8 cellular contexts compared by ENCODE assay signal in the genomic region with DNA sequence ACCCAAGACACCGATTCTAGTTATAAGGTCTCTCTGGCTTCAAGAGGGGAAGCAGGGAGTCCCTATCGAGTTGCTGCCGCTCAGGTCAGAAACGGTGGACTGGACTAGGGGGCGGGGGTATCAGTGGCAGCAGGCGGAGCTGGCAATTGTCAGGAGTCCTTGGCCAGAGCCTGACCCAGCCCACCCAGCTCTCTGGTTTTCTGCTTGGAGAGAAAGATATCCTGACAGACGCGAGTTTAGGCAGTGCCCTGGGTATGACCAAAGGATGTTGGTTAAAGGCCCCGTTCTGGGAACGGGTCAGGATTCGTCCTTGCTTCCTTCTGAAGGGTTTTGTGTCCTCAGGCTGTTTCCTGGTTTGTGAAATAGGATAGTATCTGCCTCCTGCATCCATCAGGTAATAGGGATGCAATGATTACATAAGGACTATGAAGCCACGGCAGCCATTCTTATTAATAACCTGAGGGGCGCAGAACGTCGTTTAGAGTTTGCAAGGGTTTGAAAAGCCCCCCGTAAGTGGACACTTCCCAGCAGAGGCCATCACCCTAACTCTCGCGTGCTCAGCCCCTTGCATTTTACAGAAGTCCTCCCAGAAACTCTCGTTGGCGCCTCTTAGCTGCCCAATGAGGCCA. TPM values are rescaled to one million over a fixed set of nuclear protein-coding genes. Genes with fewer than 3 reads are reported as not detected.
A peak's percentile ranks its signal among the peaks of the same experiment; 100 is the strongest.
DNase-seq lines count a peak whose midpoint lies in the region; ATAC-seq, FAIRE-seq and TF ChIP-seq lines count a peak whose summit lies in the region.

No MANE protein-coding gene starts in this region.

- peaks cover 8% of the 10 kb centered on the region for H3K36me3 Mint-ChIP-seq in activated naive CD4-positive, alpha-beta T cell treated with anti-CD3 and anti-CD28 coated beads for 36 hours (ENCODE audit: low read depth)

- H3K36me3 ChIP-seq in Panc1 (ENCODE audit: control insufficient read depth, insufficient read depth, low read length) (peaks cover 10% of the 10 kb centered on the region; the same call in 1 of the 2 replicates), bronchial epithelial cell (ENCODE audit: control insufficient read depth, insufficient read depth, low read length) (peaks cover 1% of the 10 kb centered on the region)

- CTCF ChIA-PET in activated naive CD4-positive, alpha-beta T cell treated with anti-CD3 and anti-CD28 coated beads for 36 hours (lab: Charles Lee) = interaction anchor here (1.9 kb wide), 1 partner anchor 88 kb away, joined by 6 read pairs; no protein-coding TSS in a partner anchor
- CTCF ChIA-PET in Panc1 (lab: Charles Lee) = no interaction called here

- peak overlapping the region; percentile 91 for H3K4me3 Mint-ChIP-seq in activated naive CD4-positive, alpha-beta T cell treated with anti-CD3 and anti-CD28 coated beads for 36 hours
- peak overlapping the region; percentile 84 to 91 for H3K4me3 Mint-ChIP-seq in stimulated activated naive CD8-positive, alpha-beta T cell treated with anti-CD3 and anti-CD28 coated beads, Interleukin-15, amount 100 ng/mL, for 72 hours

- H3K4me1 Mint-ChIP-seq in activated naive CD4-positive, alpha-beta T cell treated with anti-CD3 and anti-CD28 coated beads for 36 hours (ENCODE audit: low read depth) = peaks cover 45% of the 10 kb centered on the region
- H3K4me1 Mint-ChIP-seq in stimulated activated naive CD8-positive, alpha-beta T cell treated with anti-CD3 and anti-CD28 coated beads, Interleukin-15, amount 100 ng/mL, for 72 hours = peaks cover 52% of the 10 kb centered on the region

- DNase-seq in activated naive CD4-positive, alpha-beta T cell treated with anti-CD3 and anti-CD28 coated beads for 36 hours = peak; percentile 16
- DNase-seq in activated naive CD4-positive, alpha-beta T cell treated with Interleukin-2 at 50 U/mL for 16 hours = no peak
- DNase-seq in Panc1 (ENCODE audit: low read depth, low spot score) = no peak
- peak; percentile 65 for DNase-seq in bronchial epithelial cell (ENCODE audit: low read depth)
- DNase-seq in left colon = peak; percentile 42 to 54
- DNase-seq in stimulated activated naive CD8-positive, alpha-beta T cell treated with anti-CD3 and anti-CD28 coated beads, Interleukin-15, amount 100 ng/mL, for 72 hours = peak; percentile 14 to 22
- no peak for DNase-seq in amniotic stem cell (lab: John Stamatoyannopoulos, UW)

- TF ChIP-seq CTCF in Panc1 (IDR thresholded peaks at IDR 0.05) = no peak
- TF ChIP-seq CTCF in bronchial epithelial cell (IDR thresholded peaks at IDR 0.05; ENCODE audit: insufficient read depth, low read length, severe bottlenecking) = no peak

- H3K27me3 ChIP-seq in Panc1 (ENCODE audit: control insufficient read depth, insufficient read depth, low read length) (no peaks in the 10 kb centered on the region), bronchial epithelial cell (ENCODE audit: control insufficient read depth, insufficient read depth, low read length) (no peaks in the 10 kb centered on the region)

- peak overlapping the region; percentile 58 to 84 for H3K4me3 ChIP-seq in Panc1 (ENCODE audit: low read depth in 2 of 2, low read length in 2 of 2)
- peak overlapping the region; percentile 86 for H3K4me3 ChIP-seq in bronchial epithelial cell (ENCODE audit: low read depth, low read length)

- POLR2A ChIA-PET in Panc1 (lab: Charles Lee) = no interaction called here

- H3K4me1 ChIP-seq in Panc1 (ENCODE audit: control insufficient read depth, insufficient read depth, low read length) = peaks cover 28% of the 10 kb centered on the region

- in situ Hi-C loops in Panc1 (cut with HindIII; ENCODE audit: low pct_unique_long_range_greater_than_20kb, low sequenced_read_pairs) = no loop called here

- no peaks in the 10 kb centered on the region for H3K9me3 ChIP-seq in Panc1 (ENCODE audit: control insufficient read depth, insufficient read depth, low read depth, low read length)

- intact Hi-C loops in activated naive CD4-positive, alpha-beta T cell treated with anti-CD3 and anti-CD28 coated beads for 36 hours (cut with micrococcal nuclease) = loop anchor here (1.0 to 5.0 kb wide), 5 partner anchors 91 to 461 kb away; a partner anchor contains a TSS
- intact Hi-C loops in Panc1 (cut with micrococcal nuclease; ENCODE audit: unreplicated experiment) (no loop called here), left colon (cut with DNase I, micrococcal nuclease) (no loop called here)

- H3K27me3 Mint-ChIP-seq in activated naive CD4-positive, alpha-beta T cell treated with anti-CD3 and anti-CD28 coated beads for 36 hours (ENCODE audit: low read depth) = no peaks in the 10 kb centered on the region
- H3K27me3 Mint-ChIP-seq in stimulated activated naive CD8-positive, alpha-beta T cell treated with anti-CD3 and anti-CD28 coated beads, Interleukin-15, amount 100 ng/mL, for 72 hours = no peaks in the 10 kb centered on the region

- peak overlapping the region; percentile 96 for H3K27ac Mint-ChIP-seq in activated naive CD4-positive, alpha-beta T cell treated with anti-CD3 and anti-CD28 coated beads for 36 hours
- peak overlapping the region; percentile 95 to 99 for H3K27ac Mint-ChIP-seq in stimulated activated naive CD8-positive, alpha-beta T cell treated with anti-CD3 and anti-CD28 coated beads, Interleukin-15, amount 100 ng/mL, for 72 hours

- ATAC-seq in HG03196 (IDR thresholded peaks at IDR 0.05; ENCODE audit: unreplicated experiment) (peak; percentile 0), Panc1 (peak; percentile 31), left colon (no peak)
- ATAC-seq in stimulated activated naive CD8-positive, alpha-beta T cell treated with anti-CD3 and anti-CD28 coated beads, Interleukin-15, amount 100 ng/mL, for 72 hours = no peak

- no peak for FAIRE-seq in bronchial epithelial cell (lab: Jason Lieb, UNC)

- peak overlapping the region; percentile 97 for H3K27ac ChIP-seq in Panc1 (ENCODE audit: low read length)

- BruUV-seq in Panc1 (replicated peaks; lab: Mats Ljungman, UMichigan) = no TSS peak

- no peaks in the 10 kb centered on the region for H3K9me3 Mint-ChIP-seq in activated naive CD4-positive, alpha-beta T cell treated with anti-CD3 and anti-CD28 coated beads for 36 hours
- H3K9me3 Mint-ChIP-seq in stimulated activated naive CD8-positive, alpha-beta T cell treated with anti-CD3 and anti-CD28 coated beads, Interleukin-15, amount 100 ng/mL, for 72 hours = no peaks in the 10 kb centered on the region

RNA-seq across cellular contexts. Expression of a gene that starts 0.7 kb away (rescaled TPM):
- total RNA-seq in activated naive CD4-positive, alpha-beta T cell treated with anti-CD3 and anti-CD28 coated beads for 36 hours = 10 to 100 TPM; 23.6 TPM
- 20.2 TPM for total RNA-seq in Panc1 (2021; ENCODE audit: unreplicated experiment)
- polyA plus RNA-seq in Panc1 (2012; ENCODE audit: insufficient read length) = 8.0 TPM
- total RNA-seq in bronchial epithelial cell = 6.8 and 8.1 TPM in 2 replicates
- 10 to 100 TPM; 38.1 to 54.5 TPM for total RNA-seq in left colon

RNA-seq across cellular contexts. Expression of a gene that starts 3.2 kb away (rescaled TPM):
- 10 to 100 TPM; 28.7 to 31.8 TPM for total RNA-seq in activated naive CD4-positive, alpha-beta T cell treated with anti-CD3 and anti-CD28 coated beads for 36 hours
- total RNA-seq in Panc1 (2021; ENCODE audit: unreplicated experiment) (45.7 TPM), bronchial epithelial cell (17.4 and 21.6 TPM in 2 replicates), left colon (10 to 100 TPM; 68.5 to 69.6 TPM)
- polyA plus RNA-seq in Panc1 (2012; ENCODE audit: insufficient read length) = 7.5 TPM

Comparison
In these comparisons a context has a peak if more than half of its experiments do, and no peak if none do; other contexts are left out.
1. DNase-seq: peak in activated naive CD4-positive, alpha-beta T cell treated with anti-CD3 and anti-CD28 coated beads for 36 hours (single experiment), bronchial epithelial cell (single experiment), left colon (2 of 2) and stimulated activated naive CD8-positive, alpha-beta T cell treated with anti-CD3 and anti-CD28 coated beads, Interleukin-15, amount 100 ng/mL, for 72 hours (2 of 2); none in activated naive CD4-positive, alpha-beta T cell treated with Interleukin-2 at 50 U/mL for 16 hours (single experiment), Panc1 (single experiment) and amniotic stem cell (single experiment).
2. ATAC-seq: peak in HG03196 (single experiment) and Panc1 (single experiment); none in left colon (single experiment) and stimulated activated naive CD8-positive, alpha-beta T cell treated with anti-CD3 and anti-CD28 coated beads, Interleukin-15, amount 100 ng/mL, for 72 hours (single experiment).